Comparison of ENCODE assay signal across 18 cellular contexts in genomic region chr9:124198948-124199347, GRCh38.
"Had no signal": no experiment of that assay in that cellular context is flagged by ENCODE, and none has a peak within 500 bp of the region (broad histone marks: within the 10 kb centered on the region; RNA-seq: fewer than 3 reads in every experiment).

No MANE protein-coding gene starts in this region.

- ATAC-seq: heart right ventricle; mucosa of descending colon; sciatic nerve; SK-N-SH treated with all-trans-retinoic acid at 6 μM for 48 hours; stimulated activated naive CD8-positive, alpha-beta T cell treated with anti-CD3 and anti-CD28 coated beads, Interleukin-15, Interleukin-2, amounts not matched to agents 100 U/mL and 50 U/mL, for 24 hours; T-cell had no signal

- DNase-seq: activated naive CD4-positive, alpha-beta T cell; amniotic stem cell; heart right ventricle; islet precursor cell; mesendoderm; mucosa of descending colon; posterior cingulate gyrus; stimulated activated CD4-positive, alpha-beta T cell treated with anti-CD3 and anti-CD28 coated beads, Interleukin-15, amount 100 ng/mL, for 24 hours; stimulated activated naive CD8-positive, alpha-beta T cell treated with anti-CD3 and anti-CD28 coated beads, Interleukin-15, Interleukin-2, amounts not matched to agents 100 U/mL and 50 U/mL, for 24 hours; T-cell; upper lobe of left lung had no signal

- H3K27ac Mint-ChIP-seq: activated naive CD8-positive, alpha-beta T cell; T-cell had no signal

- H3K36me3 Mint-ChIP-seq: T-cell had no signal

- H3K27me3 Mint-ChIP-seq: activated naive CD8-positive, alpha-beta T cell; central memory CD8-positive, alpha-beta T cell; T-cell had no signal

- H3K4me3 Mint-ChIP-seq: activated naive CD8-positive, alpha-beta T cell; activated T-helper 1 cell treated with anti-CD3 and anti-CD28 coated beads, Interleukin-12 subunit alpha, Interleukin-12 subunit beta, Interleukin-2, Interleukin-4 antibody, amounts not matched to agents 30 ng/mL and 10 ng/mL and 1 ng/mL, durations not matched to agents 14 hours and 24 hours and 36 hours; central memory CD8-positive, alpha-beta T cell; neural crest cell; T-cell; T-helper 2 cell treated with Interferon-gamma antibody and Interleukin-4, amounts not matched to agents 5 μg/mL and 100 μg/mL, for 36 hours had no signal
